Comparison of ENCODE assay signal across 8 cellular contexts in the genomic region with DNA sequence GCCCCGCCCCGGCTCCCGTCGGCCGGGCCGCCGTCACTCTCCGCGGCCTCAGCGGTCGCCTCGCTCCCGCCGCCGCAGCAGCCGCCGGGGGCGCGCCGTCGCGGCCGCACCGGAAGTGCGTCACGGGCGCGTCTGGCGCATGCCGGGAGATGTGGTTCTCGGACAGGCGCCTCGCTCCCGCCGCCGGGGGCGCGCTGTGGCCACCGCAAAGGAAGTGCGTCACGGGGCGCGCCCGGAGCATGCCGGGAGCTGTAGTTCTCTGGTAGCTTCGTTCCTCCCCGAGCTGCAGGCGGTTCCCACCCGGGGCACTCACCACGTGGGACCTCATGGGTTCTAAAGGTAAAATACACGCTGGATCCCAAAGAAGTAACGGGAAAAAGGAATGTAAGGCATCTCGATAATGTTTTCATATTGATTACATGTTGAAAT. TPM values are rescaled to one million over a fixed set of nuclear protein-coding genes. Genes with fewer than 3 reads are reported as not detected.
DNase-seq lines count a peak whose midpoint lies in the region; ATAC-seq and TF ChIP-seq lines count a peak whose summit lies in the region.

A gene with protein sequence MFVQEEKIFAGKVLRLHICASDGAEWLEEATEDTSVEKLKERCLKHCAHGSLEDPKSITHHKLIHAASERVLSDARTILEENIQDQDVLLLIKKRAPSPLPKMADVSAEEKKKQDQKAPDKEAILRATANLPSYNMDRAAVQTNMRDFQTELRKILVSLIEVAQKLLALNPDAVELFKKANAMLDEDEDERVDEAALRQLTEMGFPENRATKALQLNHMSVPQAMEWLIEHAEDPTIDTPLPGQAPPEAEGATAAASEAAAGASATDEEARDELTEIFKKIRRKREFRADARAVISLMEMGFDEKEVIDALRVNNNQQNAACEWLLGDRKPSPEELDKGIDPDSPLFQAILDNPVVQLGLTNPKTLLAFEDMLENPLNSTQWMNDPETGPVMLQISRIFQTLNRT (minus strand): TSS at position 97 of the 429 bp plus-strand sequence. CDS start 211 bp downstream, outside the sequence.

- DNase-seq in DMS 273 treated with DMSO at 0.1 percent for 48 hours (lab: John Stamatoyannopoulos, UW) = peak; percentile 76
- DNase-seq in KBM-7 = peak; percentile 97
- DNase-seq in PC-3 = peak; percentile 92
- peak; percentile 97 for DNase-seq in activated T-cell treated with anti-CD3 and anti-CD28 coated beads, Interleukin-2, amount 50 U/mL, for 1 hour
- DNase-seq in erythroblast (lab: John Stamatoyannopoulos, UW) = peak; percentile 98 to 99
- peak; percentile 86 to 93 for DNase-seq in stimulated activated CD8-positive, alpha-beta memory T cell treated with anti-CD3 and anti-CD28 coated beads, Interleukin-4, amount 100 ng/mL, for 4 hours (ENCODE audit: low read depth in 2 of 2, low spot score in 1 of 2)

- peaks cover 46% of the 10 kb centered on the region for H3K79me2 ChIP-seq in PC-3 (ENCODE audit: low read length)

- H3K27ac ChIP-seq in PC-3 (ENCODE audit: low read length) = 0 out of 2 replicates have a peak within 1 kb of the TSS, but pooled peaks have one; percentile 16
- peak within 1 kb of the TSS; percentile 88 to 90 for H3K27ac ChIP-seq in mucosa of rectum (ENCODE audit: low read depth in 2 of 2, low read length in 2 of 2)

- TF ChIP-seq CTCF in PC-3 (conservative IDR thresholded peaks at IDR 0.05; ENCODE audit: low read depth, low read length) = no peak

- H3K4me1 ChIP-seq in PC-3 (ENCODE audit: insufficient read depth, low read length) (peaks cover 10% of the 10 kb centered on the region), mucosa of rectum (ENCODE audit: control insufficient read depth in 2 of 2, insufficient read depth in 2 of 2, low read length in 2 of 2) (peaks cover 9 to 11% of the 10 kb centered on the region in 2 donors)

- ATAC-seq in GM21717 (IDR thresholded peaks at IDR 0.05; ENCODE audit: unreplicated experiment) = peak; percentile 66
- ATAC-seq in PC-3 = peak; percentile 83

- H3K36me3 ChIP-seq in PC-3 (ENCODE audit: low read depth, low read length) (no peaks in the 10 kb centered on the region), mucosa of rectum (ENCODE audit: control insufficient read depth in 2 of 2, insufficient read depth in 2 of 2, low read length in 2 of 2) (no peaks in the 10 kb centered on the region)

- no peaks in the 10 kb centered on the region for H3F3A ChIP-seq in PC-3 (ENCODE audit: low read length, unreplicated experiment)

- POLR2A ChIA-PET in PC-3 (lab: Charles Lee; ENCODE audit: unreplicated experiment) = interaction anchor here (0.6 to 0.7 kb wide), 3 partner anchors 91 to 402 kb away, joined by 3 to 7 read pairs (median 7); no protein-coding TSS in a partner anchor

- in situ Hi-C loops in KBM-7 (cut with MboI; ENCODE audit: low pct_unique_long_range_greater_than_20kb, low sequenced_read_pairs) = no loop called here

- H2AFZ ChIP-seq in PC-3 (ENCODE audit: low read length) = peak within 1 kb of the TSS; percentile 92

- no peak for TF ChIP-seq POLR2A in erythroblast (IDR thresholded peaks at IDR 0.05; ENCODE audit: low read length)

- intact Hi-C loops in PC-3 (cut with micrococcal nuclease) = loop anchor here (1.0 to 5.0 kb wide), 2 partner anchors 54 to 91 kb away; a partner anchor contains a TSS

- no peaks in the 10 kb centered on the region for H3K9me2 ChIP-seq in PC-3 (replicated peaks; ENCODE audit: low read length)

- H3K9me3 ChIP-seq in PC-3 (ENCODE audit: low read length) (no peaks in the 10 kb centered on the region), mucosa of rectum (ENCODE audit: control insufficient read depth in 2 of 2, low read length in 2 of 2) (no peaks in the 10 kb centered on the region)

- H3K4me3 ChIP-seq in PC-3 (ENCODE audit: low read length) (peak within 1 kb of the TSS; percentile 96), mucosa of rectum (ENCODE audit: low read length in 2 of 2) (peak within 1 kb of the TSS; percentile 83)

- H4K20me1 ChIP-seq in PC-3 (ENCODE audit: low read length) = peaks cover 7% of the 10 kb centered on the region; the same call in 1 of the 2 replicates

- CTCF ChIA-PET in PC-3 (lab: Charles Lee) = no interaction called here

- no TSS peak for BruUV-seq in PC-3 (replicated peaks; lab: Mats Ljungman, UMichigan)

- H3K9ac ChIP-seq in PC-3 (ENCODE audit: low read length) (peak within 1 kb of the TSS; percentile 81), mucosa of rectum (ENCODE audit: low read depth in 1 of 2, low read length in 2 of 2) (peak within 1 kb of the TSS; percentile 70 to 83)

- H3K27me3 ChIP-seq in PC-3 (ENCODE audit: low read length) (no peaks in the 10 kb centered on the region), mucosa of rectum (ENCODE audit: control insufficient read depth in 2 of 2, insufficient read depth in 2 of 2, low read length in 2 of 2) (no peaks in the 10 kb centered on the region)

- H3K4me2 ChIP-seq in PC-3 (ENCODE audit: low read length) = peak within 1 kb of the TSS; percentile 100

RNA-seq across cellular contexts. Expression of the gene that starts here (rescaled TPM):
- 65.9 and 77.3 TPM in 2 replicates for total RNA-seq in PC-3 (2014; rRNA removed)

Comparison
In these comparisons a context has a peak if more than half of its experiments do, and no peak if none do; other contexts are left out.
1. Peak in every context shown above with its lines: DNase-seq, ATAC-seq, H3K4me3 ChIP-seq and H3K27ac ChIP-seq.